Comparison of ENCODE assay signal across 1 cellular context in genomic region chr9:19156026-19156474, GRCh38.
TF ChIP-seq lines count a peak whose summit lies in the region.

No MANE protein-coding gene starts in this region.

TF ChIP-seq in GM23338, 12 proteins besides CTCF, POLR2A, EP300 and RAD21 (continued from another document):
- TF ChIP-seq ZNF462 (CRISPR knock-in tag; IDR thresholded peaks at IDR 0.05) (no peak), EZH2phosphoT487 (IDR thresholded peaks at IDR 0.05; ENCODE audit: unreplicated experiment) (no peak), ZNF114 (CRISPR knock-in tag; IDR thresholded peaks at IDR 0.05) (no peak), EZH2 (IDR thresholded peaks at IDR 0.05; ENCODE audit: low read depth, unreplicated experiment) (no peak), NANOG (IDR thresholded peaks at IDR 0.05; ENCODE audit: borderline replicate concordance) (no peak)
